In genomic region chr12:115946092-115946491, GRCh38 we compare ENCODE assay signal across 19 cellular contexts.
DNase-seq lines count a peak whose midpoint lies in the region; ATAC-seq, FAIRE-seq and TF ChIP-seq lines count a peak whose summit lies in the region.
"Had no signal": no experiment of that assay in that cellular context is flagged by ENCODE, and none has a peak within 500 bp of the region (broad histone marks: within the 10 kb centered on the region; RNA-seq: fewer than 3 reads in every experiment).

No MANE protein-coding gene starts in this region.

- H3K4me3 Mint-ChIP-seq in IgD-negative memory B cell, result no peak overlapping the region
- H3K4me3 Mint-ChIP-seq in stimulated activated naive B cell treated with anti-CD40 and anti-IgM and Interleukin-4, amounts not matched to agents 10 μg/mL and 1 μg/mL and 100 μg/mL, for 72 hours, result no peak overlapping the region
- H3K4me3 Mint-ChIP-seq: CD4-positive, alpha-beta T cell; GM23338; H9 had no signal

- H3K4me1 Mint-ChIP-seq in IgD-negative memory B cell, result no peaks in the 10 kb centered on the region
- no peaks in the 10 kb centered on the region for H3K4me1 Mint-ChIP-seq in stimulated activated naive B cell treated with anti-CD40 and anti-IgM and Interleukin-4, amounts not matched to agents 10 μg/mL and 1 μg/mL and 100 μg/mL, for 72 hours

- H3K4me3 ChIP-seq in astrocyte of the cerebellum (ENCODE audit: low read depth, low read length) (no peak overlapping the region), esophagus muscularis mucosa (no peak overlapping the region)
- H3K4me3 ChIP-seq: GM23338 had no signal

- TF ChIP-seq EP300 in esophagus muscularis mucosa (IDR thresholded peaks at IDR 0.05), result no peak

- intact Hi-C loops in esophagus muscularis mucosa (cut with DNase I), result no loop called here

- WGBS in esophagus muscularis mucosa, result 91% methylated on average over 6 of the region's 6 CpGs

- ATAC-seq in stimulated activated naive B cell treated with anti-CD40 and anti-IgM and Interleukin-4, amounts not matched to agents 10 μg/mL and 1 μg/mL and 100 μg/mL, for 72 hours (replicated peaks), result no peak
- ATAC-seq: GM23338 had no signal

- peaks cover 0 to 13% (median 6%) of the 10 kb centered on the region in 4 donors for H3K36me3 ChIP-seq in esophagus muscularis mucosa

- H3K4me1 ChIP-seq in esophagus muscularis mucosa, result peaks cover 0 to 9% (median 3%) of the 10 kb centered on the region in 4 donors
- H3K4me1 ChIP-seq: Caco-2 had no signal

- peaks cover 5% of the 10 kb centered on the region for H3K36me3 Mint-ChIP-seq in IgD-negative memory B cell
- H3K36me3 Mint-ChIP-seq in stimulated activated naive B cell treated with anti-CD40 and anti-IgM and Interleukin-4, amounts not matched to agents 10 μg/mL and 1 μg/mL and 100 μg/mL, for 72 hours, result peaks cover 17 to 19% of the 10 kb centered on the region in 2 donors

- peaks cover 0 to 1% (median 0%) of the 10 kb centered on the region in 3 donors for H3K9me3 Mint-ChIP-seq in IgD-negative memory B cell
- no peaks in the 10 kb centered on the region for H3K9me3 Mint-ChIP-seq in stimulated activated naive B cell treated with anti-CD40 and anti-IgM and Interleukin-4, amounts not matched to agents 10 μg/mL and 1 μg/mL and 100 μg/mL, for 72 hours
- H3K9me3 Mint-ChIP-seq: CD4-positive, alpha-beta T cell; GM23338; H9 had no signal

- no peaks in the 10 kb centered on the region for H3K27me3 Mint-ChIP-seq in IgD-negative memory B cell
- H3K27me3 Mint-ChIP-seq in stimulated activated naive B cell treated with anti-CD40 and anti-IgM and Interleukin-4, amounts not matched to agents 10 μg/mL and 1 μg/mL and 100 μg/mL, for 72 hours, result peaks cover 3% of the 10 kb centered on the region in 2 donors

- no peak for FAIRE-seq in H54 (lab: Jason Lieb, UNC)
- FAIRE-seq: A204.1, D721Med, G401.6, GM12892, GM18507 had no signal

- in situ Hi-C loops in astrocyte of the cerebellum (cut with HindIII; ENCODE audit: low sequenced_read_pairs), result no loop called here

- H3K9me3 ChIP-seq in esophagus muscularis mucosa, result no peaks in the 10 kb centered on the region
- H3K9me3 ChIP-seq: Caco-2 had no signal

- H3K27ac Mint-ChIP-seq in IgD-negative memory B cell, result peak overlapping the region in 2 of 3 donors; percentile 54 to 65
- no peak overlapping the region for H3K27ac Mint-ChIP-seq in stimulated activated naive B cell treated with anti-CD40 and anti-IgM and Interleukin-4, amounts not matched to agents 10 μg/mL and 1 μg/mL and 100 μg/mL, for 72 hours
- H3K27ac Mint-ChIP-seq: CD4-positive, alpha-beta T cell; GM23338; H9 had no signal

- DNase-seq in astrocyte of the cerebellum (ENCODE audit: low read depth) (peak; percentile 27), esophagus muscularis mucosa (ENCODE audit: extremely low spot score) (peak; percentile 42), H54 (ENCODE audit: insufficient read length, low spot score) (no peak), NCI-H1694 (lab: John Stamatoyannopoulos, UW) (no peak)
- DNase-seq in activated CD8-positive, alpha-beta memory T cell treated with anti-CD3 and anti-CD28 coated beads, Interleukin-2, amount 50 U/mL, for 48 hours, result no peak
- DNase-seq in stimulated activated naive B cell treated with anti-CD40 and anti-IgM and Interleukin-4, amounts not matched to agents 10 μg/mL and 1 μg/mL and 100 μg/mL, for 72 hours, result no peak
- DNase-seq: AML-193; Caco-2; CD4-positive, alpha-beta T cell; H9; KBM-7 had no signal

- TF ChIP-seq POLR2A in esophagus muscularis mucosa (IDR thresholded peaks at IDR 0.05; ENCODE audit: low read depth), result no peak
- no peak for TF ChIP-seq POLR2A in H54 (IDR thresholded peaks at IDR 0.05; ENCODE audit: low read depth, low read length)

- H3K27ac ChIP-seq in esophagus muscularis mucosa (replicated peaks in 1 of 4), result no peak overlapping the region
- H3K27ac ChIP-seq: C4-2B had no signal

- no peak for TF ChIP-seq CTCF in astrocyte of the cerebellum (IDR thresholded peaks at IDR 0.05; ENCODE audit: low read depth, low read length, missing control alignments)
- no peak for TF ChIP-seq CTCF in esophagus muscularis mucosa (IDR thresholded peaks at IDR 0.05)

- H3K27me3 ChIP-seq in esophagus muscularis mucosa, result peaks cover 0 to 7% (median 0%) of the 10 kb centered on the region in 4 donors

Comparison
In these comparisons a context has a peak if more than half of its experiments do, and no peak if none do; other contexts are left out.
1. DNase-seq: peak in astrocyte of the cerebellum (single experiment) and esophagus muscularis mucosa (single experiment); none in activated CD8-positive, alpha-beta memory T cell treated with anti-CD3 and anti-CD28 coated beads, Interleukin-2, amount 50 U/mL, for 48 hours (single experiment), H54 (single experiment), stimulated activated naive B cell treated with anti-CD40 and anti-IgM and Interleukin-4, amounts not matched to agents 10 μg/mL and 1 μg/mL and 100 μg/mL, for 72 hours (single experiment) and NCI-H1694 (single experiment).